ENCODE assay signal across 21 cellular contexts in the genomic region with DNA sequence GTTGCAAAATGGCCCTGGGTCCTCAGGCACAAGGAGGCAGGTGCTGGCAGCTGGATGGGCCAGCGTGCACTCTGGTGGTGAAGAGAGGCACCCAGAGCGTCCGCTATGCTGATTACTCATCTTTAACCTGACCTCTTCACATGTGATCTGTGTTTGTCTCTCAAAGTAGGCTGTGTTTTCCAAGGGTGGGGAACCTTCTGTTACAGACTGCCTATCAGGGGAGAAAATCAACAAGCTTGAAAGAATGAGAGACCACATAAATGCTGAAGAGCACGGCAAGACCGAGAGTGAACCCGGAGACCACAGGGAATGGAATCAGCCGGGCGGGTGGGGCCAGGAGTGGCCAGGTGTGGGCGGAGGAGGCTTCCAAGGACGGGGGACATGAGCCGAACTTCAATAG. TPM values are rescaled to one million over a fixed set of nuclear protein-coding genes. Genes with fewer than 3 reads are reported as not detected.
DNase-seq lines count a peak whose midpoint lies in the region; ATAC-seq and TF ChIP-seq lines count a peak whose summit lies in the region.
"Had no signal": no experiment of that assay in that cellular context is flagged by ENCODE, and none has a peak within 500 bp of the region (broad histone marks: within the 10 kb centered on the region; RNA-seq: fewer than 3 reads in every experiment).

No MANE protein-coding gene starts in this region.

- H3K27ac ChIP-seq in neural progenitor cell: no peak overlapping the region
- H3K27ac ChIP-seq: BLaER1 treated with 17β-estradiol and CSF1 and Interleukin-3, amounts not matched to agents 10 nM and 100 nM; HL-60; left ventricle myocardium inferior; upper lobe of left lung had no signal

- H3K36me3 Mint-ChIP-seq in T-helper 17 cell (ENCODE audit: low read depth) (no peaks in the 10 kb centered on the region), neural progenitor cell (no peaks in the 10 kb centered on the region)
- no peaks in the 10 kb centered on the region for H3K36me3 Mint-ChIP-seq in naive thymus-derived CD8-positive, alpha-beta T cell
- H3K36me3 Mint-ChIP-seq: stimulated activated naive B cell treated with anti-CD40 and anti-IgM and Interleukin-4, amounts not matched to agents 10 μg/mL and 1 μg/mL and 100 μg/mL, for 72 hours had no signal

- no peaks in the 10 kb centered on the region for H3K36me3 ChIP-seq in neural progenitor cell
- H3K36me3 ChIP-seq: BLaER1 treated with 17β-estradiol and CSF1 and Interleukin-3, amounts not matched to agents 10 nM and 100 nM; left ventricle myocardium inferior; upper lobe of left lung had no signal

- no peak overlapping the region for H3K27ac Mint-ChIP-seq in T-helper 17 cell
- H3K27ac Mint-ChIP-seq in neural progenitor cell: peak overlapping the region; percentile 67
- H3K27ac Mint-ChIP-seq in naive thymus-derived CD8-positive, alpha-beta T cell: no peak overlapping the region
- H3K27ac Mint-ChIP-seq: progenitor cell of endocrine pancreas; stimulated activated naive B cell treated with anti-CD40 and anti-IgM and Interleukin-4, amounts not matched to agents 10 μg/mL and 1 μg/mL and 100 μg/mL, for 72 hours had no signal

- H2AFZ ChIP-seq in neural progenitor cell (replicated peaks): no peak overlapping the region

- DNase-seq in DMS79 (lab: John Stamatoyannopoulos, UW) (peak; percentile 35), NCI-H146 treated with DMSO at 0.1 percent for 48 hours (lab: John Stamatoyannopoulos, UW; ENCODE audit: unreplicated experiment) (peak; percentile 23), T-helper 17 cell (no peak), neural progenitor cell (ENCODE audit: low spot score) (no peak), UCSD-AML1 (lab: John Stamatoyannopoulos, UW; ENCODE audit: unreplicated experiment) (no peak)
- DNase-seq in naive thymus-derived CD8-positive, alpha-beta T cell: no peak
- DNase-seq in activated CD4-positive, alpha-beta T cell treated with anti-CD3 and anti-CD28 coated beads, Interleukin-2, amount 50 U/mL, for 1 hour: no peak
- DNase-seq: activated CD8-positive, alpha-beta memory T cell treated with anti-CD3 and anti-CD28 coated beads, Interleukin-2, amount 50 U/mL, for 4 hours; Karpas-422; left ventricle myocardium inferior; NCI-H1930; stimulated activated CD4-positive, alpha-beta T cell treated with anti-CD3 and anti-CD28 coated beads, Interleukin-12 subunit alpha, Interleukin-12 subunit beta, amount 100 ng/mL, for 4 hours; stimulated activated naive B cell treated with anti-CD40 and anti-IgM and Interleukin-4, amounts not matched to agents 10 μg/mL and 1 μg/mL and 100 μg/mL, for 72 hours had no signal

- TF ChIP-seq CTCF in neural progenitor cell (IDR thresholded peaks at IDR 0.05): no peak

- POLR2A ChIA-PET in naive thymus-derived CD8-positive, alpha-beta T cell (lab: Charles Lee): no interaction called here

- H3K79me2 ChIP-seq in neural progenitor cell (ENCODE audit: low read depth): no peaks in the 10 kb centered on the region

- no peak overlapping the region for H3K9ac ChIP-seq in neural progenitor cell
- H3K9ac ChIP-seq: BLaER1 treated with 17β-estradiol and CSF1 and Interleukin-3, amounts not matched to agents 10 nM and 100 nM had no signal

- no peaks in the 10 kb centered on the region for H3K9me3 Mint-ChIP-seq in neural progenitor cell
- no peaks in the 10 kb centered on the region for H3K9me3 Mint-ChIP-seq in naive thymus-derived CD8-positive, alpha-beta T cell
- H3K9me3 Mint-ChIP-seq: stimulated activated naive B cell treated with anti-CD40 and anti-IgM and Interleukin-4, amounts not matched to agents 10 μg/mL and 1 μg/mL and 100 μg/mL, for 72 hours had no signal

- no peak overlapping the region for H3K4me2 ChIP-seq in neural progenitor cell
- H3K4me2 ChIP-seq: BLaER1 treated with 17β-estradiol and CSF1 and Interleukin-3, amounts not matched to agents 10 nM and 100 nM had no signal

- peak overlapping the region; percentile 53 for H3K4me3 Mint-ChIP-seq in T-helper 17 cell
- H3K4me3 Mint-ChIP-seq in neural progenitor cell: no peak overlapping the region
- no peak overlapping the region for H3K4me3 Mint-ChIP-seq in naive thymus-derived CD8-positive, alpha-beta T cell
- H3K4me3 Mint-ChIP-seq: stimulated activated naive B cell treated with anti-CD40 and anti-IgM and Interleukin-4, amounts not matched to agents 10 μg/mL and 1 μg/mL and 100 μg/mL, for 72 hours had no signal

- H3K4me3 ChIP-seq in neural progenitor cell: no peak overlapping the region
- H3K4me3 ChIP-seq: BLaER1 treated with 17β-estradiol and CSF1 and Interleukin-3, amounts not matched to agents 10 nM and 100 nM; left ventricle myocardium inferior; upper lobe of left lung had no signal

- ATAC-seq in T-helper 17 cell (no peak), GM21825 (IDR thresholded peaks at IDR 0.05; ENCODE audit: unreplicated experiment) (no peak)
- ATAC-seq in naive thymus-derived CD8-positive, alpha-beta T cell: no peak
- ATAC-seq: stimulated activated naive B cell treated with anti-CD40 and anti-IgM and Interleukin-4, amounts not matched to agents 10 μg/mL and 1 μg/mL and 100 μg/mL, for 72 hours had no signal

- no peaks in the 10 kb centered on the region for H3K4me1 Mint-ChIP-seq in T-helper 17 cell
- peaks cover 38% of the 10 kb centered on the region for H3K4me1 Mint-ChIP-seq in neural progenitor cell
- H3K4me1 Mint-ChIP-seq in naive thymus-derived CD8-positive, alpha-beta T cell: no peaks in the 10 kb centered on the region

- H3K27me3 ChIP-seq in neural progenitor cell: no peaks in the 10 kb centered on the region
- H3K27me3 ChIP-seq: BLaER1 treated with 17β-estradiol and CSF1 and Interleukin-3, amounts not matched to agents 10 nM and 100 nM; upper lobe of left lung had no signal

- no peaks in the 10 kb centered on the region for H4K20me1 ChIP-seq in neural progenitor cell (ENCODE audit: low read depth)
- H4K20me1 ChIP-seq: BLaER1 treated with 17β-estradiol and CSF1 and Interleukin-3, amounts not matched to agents 10 nM and 100 nM had no signal

- no peaks in the 10 kb centered on the region for H3F3A ChIP-seq in neural progenitor cell (ENCODE audit: low read depth)

- H3K4me1 ChIP-seq in neural progenitor cell: peaks cover 23% of the 10 kb centered on the region
- H3K4me1 ChIP-seq: left ventricle myocardium inferior, upper lobe of left lung had no signal

- H3K27me3 Mint-ChIP-seq in T-helper 17 cell (peaks cover 27% of the 10 kb centered on the region), neural progenitor cell (ENCODE audit: insufficient read depth, low read depth) (peaks cover 20% of the 10 kb centered on the region)
- peaks cover 0 to 3% (median 0%) of the 10 kb centered on the region in 5 donors for H3K27me3 Mint-ChIP-seq in naive thymus-derived CD8-positive, alpha-beta T cell

- H3K9me3 ChIP-seq in T-helper 17 cell (ENCODE audit: control insufficient read depth, low read length, poor library complexity, severe bottlenecking): no peaks in the 10 kb centered on the region
- no peaks in the 10 kb centered on the region for H3K9me3 ChIP-seq in neural progenitor cell (ENCODE audit: low read depth)
- H3K9me3 ChIP-seq: BLaER1 treated with 17β-estradiol and CSF1 and Interleukin-3, amounts not matched to agents 10 nM and 100 nM; left ventricle myocardium inferior; upper lobe of left lung had no signal

RNA-seq across cellular contexts. Expression of gene BNIP5, which starts 16.2 kb away (rescaled TPM):
- total RNA-seq in T-helper 17 cell: not detected
- total RNA-seq in neural progenitor cell (ENCODE audit: low replicate concordance): not detected in 2 replicates
- not detected for total RNA-seq in naive thymus-derived CD8-positive, alpha-beta T cell
- not detected for polyA plus RNA-seq in naive thymus-derived CD8-positive, alpha-beta T cell
- total RNA-seq: astrocyte; left ventricle myocardium inferior; T-helper 2 cell treated with Interferon-gamma antibody and Interleukin-4, amounts not matched to agents 100 ng/mL and 5 ng/mL, for 36 hours had no signal

RNA-seq across cellular contexts. Expression of gene PNPLA1, which starts 50.6 kb away (rescaled TPM):
- total RNA-seq in T-helper 17 cell: under 1 TPM in 1 of 2 donors, not detected in 1; 0.15 TPM
- total RNA-seq in neural progenitor cell (ENCODE audit: low replicate concordance): not detected in 2 replicates
- total RNA-seq in naive thymus-derived CD8-positive, alpha-beta T cell: not detected
- polyA plus RNA-seq in naive thymus-derived CD8-positive, alpha-beta T cell: not detected
- total RNA-seq: astrocyte; frontal cortex; left ventricle myocardium inferior; progenitor cell of endocrine pancreas; T-helper 2 cell treated with Interferon-gamma antibody and Interleukin-4, amounts not matched to agents 100 ng/mL and 5 ng/mL, for 36 hours had no signal

Comparison
In these comparisons a context has a peak if more than half of its experiments do, and no peak if none do; other contexts are left out.
1. DNase-seq: peak in DMS79 (single experiment) and NCI-H146 treated with DMSO at 0.1 percent for 48 hours (single experiment); none in T-helper 17 cell (0 of 3), neural progenitor cell (single experiment), naive thymus-derived CD8-positive, alpha-beta T cell (0 of 10), activated CD4-positive, alpha-beta T cell treated with anti-CD3 and anti-CD28 coated beads, Interleukin-2, amount 50 U/mL, for 1 hour (single experiment) and UCSD-AML1 (single experiment).